14 cellular contexts compared by ENCODE assay signal in the genomic region with DNA sequence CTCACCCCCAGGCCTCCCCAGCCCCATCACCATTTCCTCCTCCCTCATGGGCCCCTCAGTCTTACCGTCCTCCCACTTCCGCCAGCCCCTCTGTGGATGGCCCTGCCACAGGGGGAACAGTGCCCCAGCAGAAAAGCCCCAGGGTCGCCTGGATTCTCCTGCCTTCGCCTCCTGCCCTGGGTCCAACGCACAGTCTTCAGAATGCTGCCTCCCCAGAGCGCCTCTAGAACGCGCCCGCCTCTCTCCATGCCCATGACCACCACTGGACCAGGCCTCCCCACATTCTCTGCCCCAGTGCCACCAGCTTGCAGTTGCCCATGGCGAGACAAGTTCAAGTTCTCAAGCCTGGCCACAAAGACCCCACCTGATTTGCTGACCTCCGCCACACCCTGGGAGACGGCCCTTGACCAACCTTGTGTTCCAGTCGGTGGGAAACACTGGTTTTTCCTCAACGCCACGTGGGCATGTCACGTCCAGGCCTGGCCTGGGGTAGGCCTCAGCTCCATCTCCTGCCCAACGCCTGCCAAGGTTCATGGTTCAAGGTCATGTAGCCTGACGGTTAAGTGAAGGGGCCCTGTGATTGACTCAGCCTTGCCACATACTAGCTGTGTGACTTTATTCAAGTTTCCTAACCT. TPM values are rescaled to one million over a fixed set of nuclear protein-coding genes. Genes with fewer than 3 reads are reported as not detected.
DNase-seq lines count a peak whose midpoint lies in the region; ATAC-seq, FAIRE-seq and TF ChIP-seq lines count a peak whose summit lies in the region.
"Had no signal": no experiment of that assay in that cellular context is flagged by ENCODE, and none has a peak within 500 bp of the region (broad histone marks: within the 10 kb centered on the region; RNA-seq: fewer than 3 reads in every experiment).

No MANE protein-coding gene starts in this region.

- CTCF ChIA-PET in Calu3 (lab: Charles Lee) = no interaction called here

- no peaks in the 10 kb centered on the region for H3K36me3 ChIP-seq in sigmoid colon
- H3K36me3 ChIP-seq: colonic mucosa, ovary, right atrium auricular region, suprapubic skin had no signal

- H3K36me3 Mint-ChIP-seq in Calu3 (ENCODE audit: insufficient read depth, unreplicated experiment) = peaks cover 32% of the 10 kb centered on the region
- H3K36me3 Mint-ChIP-seq: activated naive CD8-positive, alpha-beta T cell treated with anti-CD3 and anti-CD28 coated beads, Interleukin-2, amount 10 ng/mL, durations not matched to agents 7 days and 5 days; CD8-positive, alpha-beta T cell had no signal

- H3K4me3 Mint-ChIP-seq in Calu3 (ENCODE audit: low read depth, unreplicated experiment) = peak overlapping the region; percentile 83
- H3K4me3 Mint-ChIP-seq: CD8-positive, alpha-beta T cell had no signal

- no peak for TF ChIP-seq EP300 in sigmoid colon (IDR thresholded peaks at IDR 0.05)

- intact Hi-C loops in Calu3 (cut with micrococcal nuclease; ENCODE audit: unreplicated experiment) (loop anchor here (5.0 kb wide), 1 partner anchor 184 kb away; no protein-coding TSS in a partner anchor), sigmoid colon (cut with DNase I) (no loop called here)

- H3K27ac ChIP-seq in cingulate gyrus (ENCODE audit: low read depth, low read length) (peak overlapping the region; percentile 87), sigmoid colon (no peak overlapping the region)
- H3K27ac ChIP-seq: colonic mucosa, ovary had no signal

- peak; percentile 56 for FAIRE-seq in GM19239 (lab: Jason Lieb, UNC)
- FAIRE-seq: GM12878 had no signal

- TF ChIP-seq POLR2A in sigmoid colon (IDR thresholded peaks at IDR 0.05) = no peak

- no peaks in the 10 kb centered on the region for H3K9me3 Mint-ChIP-seq in Calu3 (ENCODE audit: low read depth, unreplicated experiment)
- H3K9me3 Mint-ChIP-seq: activated naive CD8-positive, alpha-beta T cell treated with anti-CD3 and anti-CD28 coated beads, Interleukin-2, amount 10 ng/mL, durations not matched to agents 7 days and 5 days; CD8-positive, alpha-beta T cell had no signal

- no peak overlapping the region for H3K4me3 ChIP-seq in sigmoid colon
- H3K4me3 ChIP-seq: colonic mucosa, GM12878 had no signal

- H3K27me3 ChIP-seq in sigmoid colon = no peaks in the 10 kb centered on the region
- H3K27me3 ChIP-seq: colonic mucosa, ovary, right atrium auricular region, suprapubic skin had no signal

- ATAC-seq in HG03175 (IDR thresholded peaks at IDR 0.05; ENCODE audit: unreplicated experiment) = no peak

- TF ChIP-seq CTCF in Calu3 (IDR thresholded peaks at IDR 0.05; ENCODE audit: unreplicated experiment) = no peak
- TF ChIP-seq CTCF in sigmoid colon (IDR thresholded peaks at IDR 0.05) = no peak

- H3K27ac Mint-ChIP-seq in Calu3 (ENCODE audit: unreplicated experiment) = no peak overlapping the region
- H3K27ac Mint-ChIP-seq: activated naive CD8-positive, alpha-beta T cell treated with anti-CD3 and anti-CD28 coated beads, Interleukin-2, amount 10 ng/mL, durations not matched to agents 7 days and 5 days; CD8-positive, alpha-beta T cell had no signal

- H3K4me1 Mint-ChIP-seq in Calu3 (ENCODE audit: low read depth, unreplicated experiment) = peaks cover 11% of the 10 kb centered on the region

- no peaks in the 10 kb centered on the region for H3K27me3 Mint-ChIP-seq in Calu3 (ENCODE audit: unreplicated experiment)
- H3K27me3 Mint-ChIP-seq: activated naive CD8-positive, alpha-beta T cell treated with anti-CD3 and anti-CD28 coated beads, Interleukin-2, amount 10 ng/mL, durations not matched to agents 7 days and 5 days had no signal

- peaks cover 0 to 34% (median 16%) of the 10 kb centered on the region in 4 donors for H3K4me1 ChIP-seq in sigmoid colon
- H3K4me1 ChIP-seq: colonic mucosa had no signal

- DNase-seq in Calu3 (no peak), GM19239 (ENCODE audit: insufficient read length, low spot score) (no peak), sigmoid colon (peak; percentile 61), SHP77 (lab: John Stamatoyannopoulos, UW) (no peak)
- DNase-seq in stimulated activated CD4-positive, alpha-beta T cell treated with anti-CD3 and anti-CD28 coated beads, Interleukin-4, amount 100 ng/mL, for 24 hours = no peak

- WGBS in sigmoid colon, 2 donors = 72 to 84% methylated on average over 18 of the region's 18 CpGs

- no TSS peak for BruUV-seq in Calu3 (replicated peaks; lab: Mats Ljungman, UMichigan)

- H3K9me3 ChIP-seq in sigmoid colon = no peaks in the 10 kb centered on the region
- H3K9me3 ChIP-seq: colonic mucosa, ovary, right atrium auricular region, suprapubic skin had no signal

RNA-seq across cellular contexts. Expression of a gene that starts 0.6 kb away (rescaled TPM):
- total RNA-seq in Calu3 (2022) (37.5 and 49.2 TPM in 2 replicates), sigmoid colon (10 to 100 TPM in 3 of 4 donors, 1 to 10 TPM in 1; 9.2 to 50.1 (median 25.7) TPM)
- 1 to 10 TPM in 1 of 3 donors, under 1 TPM in 1, not detected in 1; 0.60 to 2.2 TPM for polyA plus RNA-seq in sigmoid colon

RNA-seq across cellular contexts. Expression of a gene that starts 17.4 kb away (rescaled TPM):
- total RNA-seq in Calu3 (2022) (0.14 and 0.29 TPM in 2 replicates), sigmoid colon (10 to 100 TPM in 1 of 4 donors, 1 to 10 TPM in 3; 2.1 to 13.0 (median 6.9) TPM)
- polyA plus RNA-seq in sigmoid colon = under 1 TPM in 1 of 3 donors, not detected in 2; 0.31 TPM
- total RNA-seq: activated naive CD8-positive, alpha-beta T cell treated with anti-CD3 and anti-CD28 coated beads, Interleukin-2, amount 10 ng/mL, durations not matched to agents 7 days and 5 days; CD8-positive, alpha-beta T cell; GM12878 had no signal

RNA-seq across cellular contexts. Expression of a gene that starts 30.8 kb away (rescaled TPM):
- total RNA-seq in Calu3 (2022) (64.5 and 71.2 TPM in 2 replicates), sigmoid colon (10 to 100 TPM; 54.2 to 89.5 (median 62.7) TPM)
- polyA plus RNA-seq in sigmoid colon = 10 to 100 TPM; 66.7 to 85.3 (median 76.5) TPM

RNA-seq across cellular contexts. Expression of a gene that starts 31.1 kb away (rescaled TPM):
- total RNA-seq in Calu3 (2022) (360 and 391 TPM in 2 replicates), sigmoid colon (100 to 1,000 TPM; 143 to 177 (median 156) TPM)
- polyA plus RNA-seq in sigmoid colon = 100 to 1,000 TPM; 327 to 494 (median 405) TPM

RNA-seq across cellular contexts. Expression of a gene that starts 38.8 kb away (rescaled TPM):
- total RNA-seq in Calu3 (2022) (14.4 and 22.8 TPM in 2 replicates), sigmoid colon (10 to 100 TPM; 11.0 to 21.3 (median 18.3) TPM)
- 10 to 100 TPM in 1 of 3 donors, 1 to 10 TPM in 2; 1.8 to 12.8 (median 3.2) TPM for polyA plus RNA-seq in sigmoid colon
